Comparison of ENCODE assay signal across 25 cellular contexts in genomic region chr6:105344971-105345370, GRCh38.
"Had no signal": no experiment of that assay in that cellular context is flagged by ENCODE, and none has a peak within 500 bp of the region (broad histone marks: within the 10 kb centered on the region; RNA-seq: fewer than 3 reads in every experiment).

No MANE protein-coding gene starts in this region.

- DNase-seq: activated CD4-positive, alpha-beta T cell treated with anti-CD3 and anti-CD28 coated beads for 48 hours; activated CD4-positive, alpha-beta T cell treated with anti-CD3 and anti-CD28 coated beads, Interleukin-2, amount 50 U/mL, for 48 hours; activated CD8-positive, alpha-beta memory T cell treated with anti-CD3 and anti-CD28 coated beads for 24 hours; activated effector memory CD4-positive, alpha-beta T cell treated with anti-CD3 and anti-CD28 coated beads, Interleukin-2, amount 50 U/mL, for 16 hours; activated naive CD4-positive, alpha-beta T cell treated with anti-CD3 and anti-CD28 coated beads for 36 hours; activated naive CD8-positive, alpha-beta T cell treated with anti-CD3 and anti-CD28 coated beads for 36 hours; adrenal gland; aorta; cortex of kidney; effector CD4-positive, alpha-beta T cell; esophagus squamous epithelium; islet precursor cell; right lobe of liver; stimulated activated CD4-positive, alpha-beta T cell treated with anti-CD3 and anti-CD28 coated beads, Interleukin-4, amount 100 ng/mL, for 24 hours; SW 1271; T1000; upper lobe of right lung had no signal

- H3K9me3 ChIP-seq: adrenal gland, esophagus squamous epithelium, right lobe of liver, upper lobe of right lung had no signal

- H3K4me3 Mint-ChIP-seq: activated naive CD4-positive, alpha-beta T cell treated with anti-CD3 and anti-CD28 coated beads for 36 hours; activated naive CD8-positive, alpha-beta T cell treated with anti-CD3 and anti-CD28 coated beads for 36 hours; brain; natural killer cell treated with Interleukin-12 subunit alpha and Interleukin-12 subunit beta and Interleukin-15 and Interleukin-18, amount 100 ng/mL, for 72 hours; stimulated activated effector memory CD8-positive, alpha-beta T cell treated with anti-CD3 and anti-CD28 coated beads, Interleukin-12 subunit alpha, Interleukin-12 subunit beta, amount 100 ng/mL, for 72 hours; stimulated activated naive CD8-positive, alpha-beta T cell treated with anti-CD3 and anti-CD28 coated beads, Interleukin-15, Interleukin-2, amounts not matched to agents 100 ng/mL and 50 ng/mL, for 24 hours; T-helper 1 cell treated with Interleukin-12 subunit alpha and Interleukin-12 subunit beta and Interleukin-4 antibody, amounts not matched to agents 30 μg/mL and 1 μg/mL, for 36 hours had no signal

- H3K27ac Mint-ChIP-seq: activated naive CD4-positive, alpha-beta T cell treated with anti-CD3 and anti-CD28 coated beads for 36 hours; activated naive CD8-positive, alpha-beta T cell treated with anti-CD3 and anti-CD28 coated beads for 36 hours; natural killer cell treated with Interleukin-12 subunit alpha and Interleukin-12 subunit beta and Interleukin-15 and Interleukin-18, amount 100 ng/mL, for 72 hours; stimulated activated effector memory CD8-positive, alpha-beta T cell treated with anti-CD3 and anti-CD28 coated beads, Interleukin-12 subunit alpha, Interleukin-12 subunit beta, amount 100 ng/mL, for 72 hours; stimulated activated naive CD8-positive, alpha-beta T cell treated with anti-CD3 and anti-CD28 coated beads, Interleukin-15, Interleukin-2, amounts not matched to agents 100 ng/mL and 50 ng/mL, for 24 hours; T-helper 1 cell treated with Interleukin-12 subunit alpha and Interleukin-12 subunit beta and Interleukin-4 antibody, amounts not matched to agents 30 μg/mL and 1 μg/mL, for 36 hours had no signal

- H3K9me3 Mint-ChIP-seq: natural killer cell treated with Interleukin-12 subunit alpha and Interleukin-12 subunit beta and Interleukin-15 and Interleukin-18, amount 100 ng/mL, for 72 hours; stimulated activated effector memory CD8-positive, alpha-beta T cell treated with anti-CD3 and anti-CD28 coated beads, Interleukin-12 subunit alpha, Interleukin-12 subunit beta, amount 100 ng/mL, for 72 hours; stimulated activated naive CD8-positive, alpha-beta T cell treated with anti-CD3 and anti-CD28 coated beads, Interleukin-15, Interleukin-2, amounts not matched to agents 100 ng/mL and 50 ng/mL, for 24 hours; T-helper 1 cell treated with Interleukin-12 subunit alpha and Interleukin-12 subunit beta and Interleukin-4 antibody, amounts not matched to agents 30 μg/mL and 1 μg/mL, for 36 hours had no signal

- H3K27me3 ChIP-seq: adrenal gland, esophagus squamous epithelium, hepatocyte, right lobe of liver, upper lobe of right lung had no signal

- H3K27me3 Mint-ChIP-seq: activated naive CD8-positive, alpha-beta T cell treated with anti-CD3 and anti-CD28 coated beads for 36 hours; natural killer cell treated with Interleukin-12 subunit alpha and Interleukin-12 subunit beta and Interleukin-15 and Interleukin-18, amount 100 ng/mL, for 72 hours; stimulated activated naive CD8-positive, alpha-beta T cell treated with anti-CD3 and anti-CD28 coated beads, Interleukin-15, Interleukin-2, amounts not matched to agents 100 ng/mL and 50 ng/mL, for 24 hours had no signal

- H3K36me3 ChIP-seq: WERI-Rb-1 had no signal

- H3K4me3 ChIP-seq: adrenal gland, esophagus squamous epithelium, hepatocyte, right lobe of liver, skin epidermis, upper lobe of right lung had no signal

- H3K79me2 ChIP-seq: hepatocyte had no signal

- H2AFZ ChIP-seq: hepatocyte had no signal

- H3K27ac ChIP-seq: adrenal gland, hepatocyte, right lobe of liver, skin epidermis, upper lobe of right lung, WERI-Rb-1 had no signal

- H3K4me2 ChIP-seq: hepatocyte had no signal

- H3K4me1 ChIP-seq: adrenal gland, right lobe of liver, upper lobe of right lung had no signal
